In the genomic region with DNA sequence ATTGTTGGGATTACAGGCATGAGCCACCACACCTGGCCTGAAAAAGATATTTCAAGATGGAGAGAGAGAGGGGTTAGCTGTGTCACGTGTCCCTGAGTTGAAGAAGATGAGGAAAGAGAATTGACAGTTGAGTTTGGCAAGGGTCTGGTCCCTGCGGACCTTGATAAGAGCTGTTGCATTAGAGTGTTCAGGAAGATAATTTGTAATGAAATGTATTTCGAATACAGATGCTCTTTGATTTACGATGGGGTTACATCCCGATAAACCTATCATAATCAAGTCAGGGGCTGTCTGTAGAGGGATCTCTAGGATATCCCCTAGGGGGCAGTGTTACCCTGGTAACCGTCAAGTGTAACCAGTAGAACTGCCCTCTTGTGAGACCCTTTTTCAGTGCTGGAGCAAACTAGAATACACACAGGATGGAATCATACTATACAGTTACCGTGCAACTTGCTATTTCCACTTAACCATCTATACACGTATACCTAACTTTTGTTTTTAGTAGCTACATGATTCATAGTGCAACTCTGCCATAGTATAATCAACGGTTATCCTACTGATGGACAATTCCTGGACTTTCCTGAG, we compare ENCODE assay signal across 8 cellular contexts. TPM values are rescaled to one million over a fixed set of nuclear protein-coding genes. Genes with fewer than 3 reads are reported as not detected.
DNase-seq lines count a peak whose midpoint lies in the region; ATAC-seq lines count a peak whose summit lies in the region.

No MANE protein-coding gene starts in this region.

- H3K27me3 Mint-ChIP-seq in central memory CD8-positive, alpha-beta T cell = no peaks in the 10 kb centered on the region

- ATAC-seq in GM19467 (IDR thresholded peaks at IDR 0.05; ENCODE audit: unreplicated experiment) = peak; percentile 36
- peak; percentile 25 for ATAC-seq in central memory CD8-positive, alpha-beta T cell (replicated peaks; ENCODE audit: extremely low read depth, poor library complexity, severe bottlenecking)
- peak; percentile 48 for ATAC-seq in left lobe of liver
- ATAC-seq in HG03520 (IDR thresholded peaks at IDR 0.05; ENCODE audit: unreplicated experiment) = no peak

- in situ Hi-C loops in Caki2 (cut with HindIII; ENCODE audit: low pct_unique_long_range_greater_than_20kb, low sequenced_read_pairs) = no loop called here

- H3K9me3 Mint-ChIP-seq in central memory CD8-positive, alpha-beta T cell = no peaks in the 10 kb centered on the region

- H3K4me3 Mint-ChIP-seq in central memory CD8-positive, alpha-beta T cell = peak overlapping the region; percentile 94

- peaks cover 40% of the 10 kb centered on the region for H3K4me1 Mint-ChIP-seq in central memory CD8-positive, alpha-beta T cell

- DNase-seq in Caki2 (ENCODE audit: low read depth) (peak; percentile 74), NCI-H1436 treated with DMSO at 0.1 percent for 48 hours (lab: John Stamatoyannopoulos, UW) (peak; percentile 60), T-helper 2 cell (peak in 4 of 5 experiments; percentile 20 to 89 (median 40)), left lobe of liver (ENCODE audit: low spot score) (no peak)
- peak in 1 of 2 donors; percentile 40 for DNase-seq in central memory CD8-positive, alpha-beta T cell (ENCODE audit: low spot score in 2 of 2)
- peak; percentile 25 to 45 for DNase-seq in stimulated activated CD8-positive, alpha-beta memory T cell treated with anti-CD3 and anti-CD28 coated beads, Interleukin-7, amount 100 ng/mL, for 4 hours (ENCODE audit: low read depth in 2 of 2)

- H3K27ac Mint-ChIP-seq in central memory CD8-positive, alpha-beta T cell (ENCODE audit: low read depth) = no peak overlapping the region

- peaks cover 10% of the 10 kb centered on the region for H3K36me3 Mint-ChIP-seq in central memory CD8-positive, alpha-beta T cell (ENCODE audit: insufficient read depth)

RNA-seq across cellular contexts. Expression of a gene that starts 1.5 kb away (rescaled TPM):
- total RNA-seq in Caki2 (2014; rRNA removed; shearing (Covaris generic); ENCODE audit: low replicate concordance) = 37.8 and 71.2 TPM in 2 replicates
- 28.9 TPM for total RNA-seq in left lobe of liver

RNA-seq across cellular contexts. Expression of a gene that starts 16.9 kb away (rescaled TPM):
- 6.1 and 11.8 TPM in 2 replicates for total RNA-seq in Caki2 (2014; rRNA removed; shearing (Covaris generic); ENCODE audit: low replicate concordance)
- total RNA-seq in left lobe of liver = 17.9 TPM

RNA-seq across cellular contexts. Expression of a gene that starts 21.8 kb away (rescaled TPM):
- not detected in 2 replicates for total RNA-seq in Caki2 (2014; rRNA removed; shearing (Covaris generic); ENCODE audit: low replicate concordance)
- total RNA-seq in left lobe of liver = 0.98 TPM

RNA-seq across cellular contexts. Expression of a gene that starts 31.6 kb away (rescaled TPM):
- 88.6 and 106 TPM in 2 replicates for total RNA-seq in Caki2 (2014; rRNA removed; shearing (Covaris generic); ENCODE audit: low replicate concordance)
- 45.6 TPM for total RNA-seq in left lobe of liver

RNA-seq across cellular contexts. Expression of a gene that starts 36.8 kb away (rescaled TPM):
- total RNA-seq in Caki2 (2014; rRNA removed; shearing (Covaris generic); ENCODE audit: low replicate concordance) = 26.2 and 34.4 TPM in 2 replicates
- total RNA-seq in left lobe of liver = 5.3 TPM
